ENCODE assay signal across 8 cellular contexts in the genomic region with DNA sequence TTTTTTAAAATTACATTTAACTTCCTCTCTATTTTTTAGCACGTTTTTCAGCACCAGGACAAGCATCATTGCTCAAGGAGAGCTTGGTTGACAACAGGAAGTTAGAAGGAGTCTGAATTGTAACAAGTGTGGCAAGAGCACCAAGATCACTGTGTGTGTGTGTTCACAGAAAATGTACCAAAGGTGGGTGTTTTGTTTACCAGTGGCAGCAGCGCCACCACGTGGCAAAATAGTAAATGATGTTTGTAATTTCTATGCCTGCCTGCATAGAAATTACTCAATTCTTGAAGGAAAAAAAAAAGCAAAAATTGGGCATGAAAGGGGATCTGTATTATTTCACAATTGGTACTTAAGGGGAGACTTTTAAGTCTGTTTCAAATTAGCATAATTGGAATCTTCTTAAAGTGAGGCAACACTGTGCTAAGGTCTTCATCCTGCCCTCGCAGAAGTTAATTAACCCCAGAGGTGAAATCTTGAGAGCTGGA. TPM values are rescaled to one million over a fixed set of nuclear protein-coding genes. Genes with fewer than 3 reads are reported as not detected.
DNase-seq lines count a peak whose midpoint lies in the region; ATAC-seq lines count a peak whose summit lies in the region.

No MANE protein-coding gene starts in this region.

- peak; percentile 76 for DNase-seq in AG08395 (ENCODE audit: low spot score)
- peak; percentile 59 for DNase-seq in NCI-H774 (lab: John Stamatoyannopoulos, UW)
- peak; percentile 51 to 55 for DNase-seq in activated CD4-positive, alpha-beta T cell treated with anti-CD3 and anti-CD28 coated beads, Interleukin-2, amount 50 U/mL, for 4 hours
- DNase-seq in effector memory CD8-positive, alpha-beta T cell, result peak; percentile 56 to 62 (median 56)
- DNase-seq in mucosa of gallbladder (ENCODE audit: low spot score), result peak; percentile 48
- DNase-seq in stimulated activated naive CD4-positive, alpha-beta T cell (lab: John Stamatoyannopoulos, UW), result peak; percentile 20 to 63 (median 46)

- H3K36me3 Mint-ChIP-seq in effector memory CD8-positive, alpha-beta T cell (ENCODE audit: insufficient read depth), result no peaks in the 10 kb centered on the region

- no peak overlapping the region for H3K4me3 Mint-ChIP-seq in effector memory CD8-positive, alpha-beta T cell

- peaks cover 0 to 4% of the 10 kb centered on the region in 2 donors for H3K4me1 Mint-ChIP-seq in effector memory CD8-positive, alpha-beta T cell (ENCODE audit: low read depth in 2 of 2)

- no peak overlapping the region for H3K27ac Mint-ChIP-seq in effector memory CD8-positive, alpha-beta T cell

- no peaks in the 10 kb centered on the region for H3K9me3 Mint-ChIP-seq in effector memory CD8-positive, alpha-beta T cell

- peaks cover 18 to 38% of the 10 kb centered on the region in 2 donors for H3K27me3 Mint-ChIP-seq in effector memory CD8-positive, alpha-beta T cell

- ATAC-seq in GM18519 (IDR thresholded peaks at IDR 0.05; ENCODE audit: low FRiP score, unreplicated experiment), result peak; percentile 63
- peak; percentile 58 for ATAC-seq in HG03460 (IDR thresholded peaks at IDR 0.05; ENCODE audit: unreplicated experiment)
- peak; percentile 81 for ATAC-seq in effector memory CD8-positive, alpha-beta T cell (replicated peaks)

RNA-seq across cellular contexts. Expression of gene U2SURP, which starts 7.4 kb away (rescaled TPM):
- 58.7 TPM for total RNA-seq in mucosa of gallbladder

RNA-seq across cellular contexts. Expression of gene PAQR9, which starts 30.5 kb away (rescaled TPM):
- 0.32 TPM for total RNA-seq in mucosa of gallbladder

Comparison
In these comparisons a context has a peak if more than half of its experiments do, and no peak if none do; other contexts are left out.
1. Peak in every context shown above with its lines: DNase-seq and ATAC-seq.